8 cellular contexts compared by ENCODE assay signal in the genomic region with DNA sequence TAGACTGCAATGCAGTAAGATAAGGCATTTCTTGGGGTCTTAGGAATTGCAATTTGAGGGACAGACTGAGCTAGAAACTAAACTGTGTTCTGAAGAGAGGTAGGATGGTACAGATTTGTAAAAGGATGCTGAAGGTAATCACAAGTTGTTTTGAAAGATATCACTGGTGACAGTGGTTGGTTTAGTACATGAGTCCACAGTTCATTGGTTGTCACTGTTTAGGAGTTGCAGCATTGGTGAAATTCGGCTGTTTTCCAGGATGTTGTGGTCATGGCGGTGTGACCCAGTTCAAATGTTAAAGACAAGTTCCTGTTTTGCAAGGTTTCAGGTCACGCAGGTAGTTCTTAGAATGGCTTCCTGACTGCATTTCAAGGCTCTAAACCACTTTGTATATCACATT.
DNase-seq lines count a peak whose midpoint lies in the region; ATAC-seq and TF ChIP-seq lines count a peak whose summit lies in the region.

No MANE protein-coding gene starts in this region.

- H3K27me3 ChIP-seq in neural progenitor cell = no peaks in the 10 kb centered on the region

- no peak overlapping the region for H3K9ac ChIP-seq in neural progenitor cell

- no peak overlapping the region for H3K4me3 ChIP-seq in neural progenitor cell

- no peak overlapping the region for H2AFZ ChIP-seq in neural progenitor cell (replicated peaks)

- peaks cover 30% of the 10 kb centered on the region for H3K36me3 Mint-ChIP-seq in T-cell
- no peaks in the 10 kb centered on the region for H3K36me3 Mint-ChIP-seq in neural progenitor cell

- no peaks in the 10 kb centered on the region for H3K9me3 ChIP-seq in neural progenitor cell (ENCODE audit: low read depth)

- DNase-seq in T-cell (peak; percentile 48 to 94 (median 82)), NCI-H446 (lab: John Stamatoyannopoulos, UW) (no peak), neural progenitor cell (ENCODE audit: low spot score) (no peak), 8988T (no peak)
- peak; percentile 94 for DNase-seq in central memory CD4-positive, alpha-beta T cell
- peak; percentile 67 for DNase-seq in stimulated activated naive CD4-positive, alpha-beta T cell treated with Interleukin-2 at 50 U/mL for 16 hours (lab: John Stamatoyannopoulos, UW)

- POLR2A ChIA-PET in T-cell (lab: Charles Lee) = interaction anchor here (0.6 to 1.5 kb wide), 4 partner anchors 9 to 61 kb away, joined by 3 to 6 read pairs (median 4); no protein-coding TSS in a partner anchor

- no peaks in the 10 kb centered on the region for H3K4me1 ChIP-seq in neural progenitor cell

- CTCF ChIA-PET in T-cell (lab: Charles Lee) = interaction anchor here (0.5 to 1.2 kb wide), 6 partner anchors 10 to 88 kb away, joined by 3 to 6 read pairs (median 3); no protein-coding TSS in a partner anchor

- peak; percentile 97 for ATAC-seq in GM18517 (IDR thresholded peaks at IDR 0.05; ENCODE audit: unreplicated experiment)
- peak; percentile 97 for ATAC-seq in HG02884 (IDR thresholded peaks at IDR 0.05; ENCODE audit: unreplicated experiment)
- ATAC-seq in T-cell (replicated peaks in 1 of 4) = peak; percentile 93 to 97 (median 94)

- peaks cover 61 to 70% (median 66%) of the 10 kb centered on the region in 3 donors for H3K4me1 Mint-ChIP-seq in T-cell
- no peaks in the 10 kb centered on the region for H3K4me1 Mint-ChIP-seq in neural progenitor cell

- no peak for TF ChIP-seq CTCF in neural progenitor cell (IDR thresholded peaks at IDR 0.05)

- no peaks in the 10 kb centered on the region for H3K36me3 ChIP-seq in neural progenitor cell

- H3K9me3 Mint-ChIP-seq in T-cell (peaks cover 10 to 35% (median 18%) of the 10 kb centered on the region in 3 donors), neural progenitor cell (no peaks in the 10 kb centered on the region)

- H3K27ac ChIP-seq in neural progenitor cell = no peak overlapping the region

- no peaks in the 10 kb centered on the region for H4K20me1 ChIP-seq in neural progenitor cell (ENCODE audit: low read depth)

- H3K27ac Mint-ChIP-seq in T-cell (peak overlapping the region; percentile 93 to 99), neural progenitor cell (no peak overlapping the region)

- no peaks in the 10 kb centered on the region for H3K79me2 ChIP-seq in neural progenitor cell (ENCODE audit: low read depth)

- no peak overlapping the region for H3K4me2 ChIP-seq in neural progenitor cell

- H3K27me3 Mint-ChIP-seq in T-cell (no peaks in the 10 kb centered on the region), neural progenitor cell (ENCODE audit: insufficient read depth, low read depth) (peaks cover 2% of the 10 kb centered on the region)

- H3F3A ChIP-seq in neural progenitor cell (ENCODE audit: low read depth) = no peaks in the 10 kb centered on the region

- H3K4me3 Mint-ChIP-seq in T-cell (peak overlapping the region; percentile 1 to 56 (median 34)), neural progenitor cell (no peak overlapping the region)

Comparison
In these comparisons a context has a peak if more than half of its experiments do, and no peak if none do; other contexts are left out.
1. DNase-seq: peak in T-cell (34 of 34), central memory CD4-positive, alpha-beta T cell (single experiment) and stimulated activated naive CD4-positive, alpha-beta T cell treated with Interleukin-2 at 50 U/mL for 16 hours (single experiment); none in NCI-H446 (0 of 2), neural progenitor cell (single experiment) and 8988T (single experiment).
2. Peak in every context shown above with its lines, with median percentiles within 50 percentile points of each other: ATAC-seq.